In the genomic region with DNA sequence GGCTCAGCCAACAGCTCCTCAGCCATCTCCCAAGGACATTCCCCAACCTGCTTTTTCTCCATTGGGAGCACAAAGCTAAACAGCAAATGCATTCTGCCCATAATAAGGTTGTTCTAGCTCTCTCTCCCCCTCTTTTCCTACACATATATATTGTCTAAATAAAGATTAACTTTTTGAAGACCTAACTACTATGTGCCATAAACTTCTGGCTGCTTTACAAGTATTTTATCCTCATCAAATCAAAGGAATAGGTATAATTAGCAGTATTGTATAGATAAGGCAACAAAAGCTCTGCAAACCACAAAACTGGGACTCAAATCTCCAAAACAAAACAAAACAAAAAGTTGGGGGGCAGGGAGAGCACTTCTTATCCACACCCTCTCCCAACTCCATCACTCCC, we compare ENCODE assay signal across 17 cellular contexts. TPM values are rescaled to one million over a fixed set of nuclear protein-coding genes. Genes with fewer than 3 reads are reported as not detected.
A peak's percentile ranks its signal among the peaks of the same experiment; 100 is the strongest.
DNase-seq lines count a peak whose midpoint lies in the region; ATAC-seq and TF ChIP-seq lines count a peak whose summit lies in the region.
"Had no signal": no experiment of that assay in that cellular context is flagged by ENCODE, and none has a peak within 500 bp of the region (broad histone marks: within the 10 kb centered on the region; RNA-seq: fewer than 3 reads in every experiment).

No MANE protein-coding gene starts in this region.

- H3K27ac ChIP-seq in subcutaneous abdominal adipose tissue (ENCODE audit: low read depth, low read length), result peak overlapping the region; percentile 95

- no peaks in the 10 kb centered on the region for H3K9me3 Mint-ChIP-seq in HFFc6
- no peaks in the 10 kb centered on the region for H3K9me3 Mint-ChIP-seq in effector memory CD8-positive, alpha-beta T cell
- peaks cover 7% of the 10 kb centered on the region for H3K9me3 Mint-ChIP-seq in activated CD4-positive, alpha-beta T cell treated with anti-CD3 and anti-CD28 coated beads, Interleukin-2, amount 10 ng/mL, durations not matched to agents 24 days and 14 days

- no peaks in the 10 kb centered on the region for H3K27me3 Mint-ChIP-seq in HFFc6 (ENCODE audit: insufficient read depth)
- H3K27me3 Mint-ChIP-seq in effector memory CD8-positive, alpha-beta T cell, result no peaks in the 10 kb centered on the region
- H3K27me3 Mint-ChIP-seq in activated CD4-positive, alpha-beta T cell treated with anti-CD3 and anti-CD28 coated beads, Interleukin-2, amount 10 ng/mL, durations not matched to agents 24 days and 14 days, result peaks cover 12% of the 10 kb centered on the region

- TF ChIP-seq CTCF in HFFc6 (IDR thresholded peaks at IDR 0.05), result no peak
- no peak for TF ChIP-seq CTCF in mucosa of descending colon (IDR thresholded peaks at IDR 0.05)

- no peaks in the 10 kb centered on the region for H3K27me3 ChIP-seq in subcutaneous abdominal adipose tissue (ENCODE audit: control insufficient read depth in 5 of 5, insufficient read depth in 4 of 5, low read length in 5 of 5)

- H3K27ac Mint-ChIP-seq in HFFc6, result 0 out of 2 replicates have a peak overlapping the region, but pooled peaks have one; percentile 21
- peak overlapping the region; percentile 14 to 78 for H3K27ac Mint-ChIP-seq in effector memory CD8-positive, alpha-beta T cell
- no peak overlapping the region for H3K27ac Mint-ChIP-seq in activated CD4-positive, alpha-beta T cell treated with anti-CD3 and anti-CD28 coated beads, Interleukin-2, amount 10 ng/mL, durations not matched to agents 24 days and 14 days
- H3K27ac Mint-ChIP-seq: CD14-positive monocyte had no signal

- H3K36me3 Mint-ChIP-seq in HFFc6 (ENCODE audit: low read depth), result peaks cover 6% of the 10 kb centered on the region; the same call in 1 of the 2 replicates
- H3K36me3 Mint-ChIP-seq in effector memory CD8-positive, alpha-beta T cell (ENCODE audit: insufficient read depth), result peaks cover 2% of the 10 kb centered on the region
- peaks cover 6% of the 10 kb centered on the region for H3K36me3 Mint-ChIP-seq in activated CD4-positive, alpha-beta T cell treated with anti-CD3 and anti-CD28 coated beads, Interleukin-2, amount 10 ng/mL, durations not matched to agents 24 days and 14 days (ENCODE audit: low read depth)
- H3K36me3 Mint-ChIP-seq: CD14-positive monocyte had no signal

- H3K36me3 ChIP-seq in mucosa of descending colon (ENCODE audit: low read depth), result no peaks in the 10 kb centered on the region
- H3K36me3 ChIP-seq in subcutaneous abdominal adipose tissue (ENCODE audit: control insufficient read depth in 5 of 5, insufficient read depth in 5 of 5, low read length in 5 of 5), result no peaks in the 10 kb centered on the region

- no peak overlapping the region for H3K9ac ChIP-seq in subcutaneous abdominal adipose tissue (ENCODE audit: low read length in 5 of 5)
- H3K9ac ChIP-seq: SK-N-SH had no signal

- H3K4me1 ChIP-seq in mucosa of descending colon (ENCODE audit: low read depth) (peaks cover 16% of the 10 kb centered on the region), subcutaneous abdominal adipose tissue (ENCODE audit: control insufficient read depth in 5 of 5, insufficient read depth in 5 of 5, low read length in 5 of 5) (peaks cover 7 to 33% (median 24%) of the 10 kb centered on the region in 5 donors)

- ATAC-seq in effector memory CD8-positive, alpha-beta T cell (replicated peaks), result no peak
- ATAC-seq in mucosa of descending colon, result peak; percentile 70
- ATAC-seq in GM21515 (IDR thresholded peaks at IDR 0.05; ENCODE audit: unreplicated experiment), result no peak
- no peak for ATAC-seq in GM21381 (IDR thresholded peaks at IDR 0.05; ENCODE audit: unreplicated experiment)

- H3K4me3 Mint-ChIP-seq in HFFc6, result no peak overlapping the region
- H3K4me3 Mint-ChIP-seq in effector memory CD8-positive, alpha-beta T cell, result peak overlapping the region; percentile 28 to 33
- no peak overlapping the region for H3K4me3 Mint-ChIP-seq in activated CD4-positive, alpha-beta T cell treated with anti-CD3 and anti-CD28 coated beads, Interleukin-2, amount 10 ng/mL, durations not matched to agents 24 days and 14 days

- intact Hi-C loops in mucosa of descending colon (cut with DNase I, micrococcal nuclease), result no loop called here
- intact Hi-C loops in activated CD4-positive, alpha-beta T cell treated with anti-CD3 and anti-CD28 coated beads, Interleukin-2, amount 10 ng/mL, durations not matched to agents 24 days and 14 days (cut with micrococcal nuclease), result no loop called here

- peaks cover 60% of the 10 kb centered on the region for H3K4me1 Mint-ChIP-seq in HFFc6 (ENCODE audit: low read depth)
- peaks cover 33 to 54% of the 10 kb centered on the region in 2 donors for H3K4me1 Mint-ChIP-seq in effector memory CD8-positive, alpha-beta T cell (ENCODE audit: low read depth in 2 of 2)
- H3K4me1 Mint-ChIP-seq in activated CD4-positive, alpha-beta T cell treated with anti-CD3 and anti-CD28 coated beads, Interleukin-2, amount 10 ng/mL, durations not matched to agents 24 days and 14 days, result peaks cover 8% of the 10 kb centered on the region

- DNase-seq in HFFc6, result no peak
- DNase-seq in effector memory CD8-positive, alpha-beta T cell, result no peak
- no peak for DNase-seq in mucosa of descending colon
- DNase-seq in activated CD4-positive, alpha-beta T cell treated with anti-CD3 and anti-CD28 coated beads, Interleukin-2, amount 10 ng/mL, durations not matched to agents 24 days and 14 days, result no peak
- DNase-seq: ACHN, AML-193, COR-L47, DMS153, NCI-H1436, NCI-H2029 treated with DMSO at 0.1 percent for 48 hours, NCI-H510A treated with DMSO at 0.1 percent for 48 hours, SHP77, SK-N-SH had no signal

- H3K9me3 ChIP-seq in mucosa of descending colon (peaks cover 2% of the 10 kb centered on the region), subcutaneous abdominal adipose tissue (ENCODE audit: control insufficient read depth in 5 of 5, low read length in 5 of 5) (peaks cover 0 to 5% (median 0%) of the 10 kb centered on the region in 5 donors)
- H3K9me3 ChIP-seq: SK-N-SH had no signal

- no peak overlapping the region for H3K4me3 ChIP-seq in mucosa of descending colon
- no peak overlapping the region for H3K4me3 ChIP-seq in subcutaneous abdominal adipose tissue (ENCODE audit: low read depth in 1 of 5, low read length in 5 of 5)

RNA-seq across cellular contexts. Expression of a gene that starts 43.4 kb away (rescaled TPM):
- total RNA-seq in HFFc6 (2021; fragmentation: NEBNext Ultra II Directional; extraction: Animal tissue kit (Norgen Biotek cat#: 25700)), result 10 to 100 TPM in 4 of 6 experiments, 1 to 10 TPM in 2; 5.8 to 21.1 (median 19.0) TPM
- total RNA-seq in mucosa of descending colon, result 10 to 100 TPM; 11.6 to 89.7 (median 21.1) TPM
- 5.3 and 7.4 TPM in 2 replicates for total RNA-seq in activated CD4-positive, alpha-beta T cell treated with anti-CD3 and anti-CD28 coated beads, Interleukin-2, amount 10 ng/mL, durations not matched to agents 24 days and 14 days

Comparison
In these comparisons a context has a peak if more than half of its experiments do, and no peak if none do; other contexts are left out.
1. H3K4me3 Mint-ChIP-seq: peak in effector memory CD8-positive, alpha-beta T cell (2 of 2); none in HFFc6 (single experiment) and activated CD4-positive, alpha-beta T cell treated with anti-CD3 and anti-CD28 coated beads, Interleukin-2, amount 10 ng/mL, durations not matched to agents 24 days and 14 days (single experiment).